In the genomic region with DNA sequence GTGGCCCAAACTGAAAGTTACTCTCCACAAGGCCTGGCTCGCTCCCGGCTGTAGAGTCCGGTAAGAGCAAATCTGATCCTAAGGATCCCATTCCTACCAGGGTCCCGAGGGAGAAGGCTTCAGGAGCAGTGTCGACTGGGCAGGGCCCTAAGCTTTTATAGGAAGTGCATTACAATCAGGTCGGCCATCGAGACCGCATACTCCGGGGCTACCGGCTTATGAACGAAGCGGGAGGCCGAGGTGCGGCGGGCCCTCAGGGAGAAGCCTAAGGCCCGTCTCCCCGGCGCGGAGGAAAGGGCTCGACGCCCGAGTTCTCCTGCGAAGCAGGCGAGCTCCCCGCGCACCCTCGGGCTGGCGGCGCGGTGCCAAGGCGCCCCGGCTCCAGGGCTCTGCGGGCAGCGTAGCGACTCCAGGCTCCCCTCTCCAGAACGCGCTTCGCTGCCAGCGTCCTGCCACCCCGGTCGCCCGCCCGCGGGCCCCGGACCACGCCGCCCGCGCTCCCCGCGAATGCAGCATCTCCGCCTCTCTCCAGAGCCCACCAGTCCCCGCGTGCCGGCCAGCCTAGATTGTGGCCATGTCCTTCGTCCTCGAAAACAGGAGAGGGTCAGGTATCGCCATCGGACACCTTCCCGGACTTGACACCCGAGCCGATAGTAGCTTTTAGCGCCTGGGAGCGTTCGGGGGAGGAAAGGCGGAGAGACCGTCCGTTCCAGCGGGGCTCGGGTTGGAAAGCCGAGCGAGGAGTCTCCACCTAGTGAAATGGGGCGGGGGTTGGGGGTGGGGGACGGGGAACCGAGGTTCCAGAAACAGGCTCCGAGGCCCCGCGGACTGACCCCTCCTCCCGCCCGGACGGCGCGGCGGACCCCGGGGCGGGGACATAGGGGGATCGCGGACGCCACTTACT, we compare ENCODE assay signal across 8 cellular contexts. TPM values are rescaled to one million over a fixed set of nuclear protein-coding genes. Genes with fewer than 3 reads are reported as not detected.
DNase-seq lines count a peak whose midpoint lies in the region; ATAC-seq and TF ChIP-seq lines count a peak whose summit lies in the region.

No MANE protein-coding gene starts in this region.

- H3K36me3 ChIP-seq in aorta (ENCODE audit: control insufficient read depth in 1 of 2, insufficient read depth in 2 of 2, low read length in 1 of 2), result no peaks in the 10 kb centered on the region

- 0 to 1% methylated on average over 86 to 89 of the region's 89 CpGs for WGBS in aorta, 2 donors

- intact Hi-C loops in aorta (cut with DNase I), result loop anchor here (5.0 to 10.0 kb wide), 9 partner anchors 381 to 1959 kb away; no protein-coding TSS in a partner anchor

- peak; percentile 6 for TF ChIP-seq CTCF in fibroblast of the aortic adventitia (IDR thresholded peaks at IDR 0.05; ENCODE audit: insufficient read depth, low read length)
- TF ChIP-seq CTCF in nephron (IDR thresholded peaks at IDR 0.05; ENCODE audit: unreplicated experiment in 3 of 3), result no peak

- ATAC-seq in aorta (ENCODE audit: low FRiP score), result peak; percentile 45

- H3K4me1 Mint-ChIP-seq in nephron, result peaks cover 35% of the 10 kb centered on the region

- peak overlapping the region; percentile 95 to 96 (median 96) for H3K4me3 Mint-ChIP-seq in nephron

- peaks cover 9% of the 10 kb centered on the region for H3K27me3 Mint-ChIP-seq in nephron (ENCODE audit: low read depth)

- in situ Hi-C loops in G401 (cut with HindIII; ENCODE audit: low sequenced_read_pairs), result no loop called here

- no peaks in the 10 kb centered on the region for H3K9me3 ChIP-seq in aorta (ENCODE audit: control insufficient read depth, low read length)

- H3K4me3 ChIP-seq in fibroblast of the aortic adventitia (ENCODE audit: low read depth, low read length) (peak overlapping the region; percentile 75), aorta (ENCODE audit: low read length in 2 of 2) (peak overlapping the region; percentile 93 to 99)

- H3K27ac Mint-ChIP-seq in nephron, result peak overlapping the region; percentile 96 to 97 (median 96)

- H3K4me1 ChIP-seq in aorta (ENCODE audit: control insufficient read depth in 1 of 2, insufficient read depth in 2 of 2, low read length in 2 of 2), result no peaks in the 10 kb centered on the region

- H3K27me3 ChIP-seq in aorta (ENCODE audit: control insufficient read depth in 1 of 2, insufficient read depth in 2 of 2, low read length in 1 of 2), result no peaks in the 10 kb centered on the region

- no peaks in the 10 kb centered on the region for H3K9me3 Mint-ChIP-seq in nephron

- H3K27ac ChIP-seq in aorta (ENCODE audit: low read depth in 1 of 2, low read length in 2 of 2), result peak overlapping the region; percentile 38 to 84

- DNase-seq in G401 (ENCODE audit: low spot score), result peak; percentile 50
- DNase-seq in NCI-H510A (lab: John Stamatoyannopoulos, UW), result peak; percentile 10
- DNase-seq in activated naive CD4-positive, alpha-beta T cell treated with Interleukin-2 at 50 U/mL for 16 hours, result peak; percentile 16
- peak; percentile 58 for DNase-seq in fibroblast of the aortic adventitia (ENCODE audit: low read depth)
- peak; percentile 71 to 81 for DNase-seq in aorta
- DNase-seq in iPS-NIHi7 (ENCODE audit: extremely low spot score), result no peak
- DNase-seq in Kasumi-1 (lab: John Stamatoyannopoulos, UW), result no peak

- peaks cover 3% of the 10 kb centered on the region for H3K36me3 Mint-ChIP-seq in nephron (ENCODE audit: low read depth)

RNA-seq across cellular contexts. Expression of a gene that starts 1.3 kb away (rescaled TPM):
- 0.74 and 2.7 TPM in 2 replicates for total RNA-seq in G401 (2014; rRNA removed; shearing (Covaris generic))
- total RNA-seq in fibroblast of the aortic adventitia (ENCODE audit: low replicate concordance) (3.4 and 5.5 TPM in 2 replicates), aorta (10 to 100 TPM; 24.8 to 35.0 TPM)
- 10 to 100 TPM in 1 of 2 donors, 1 to 10 TPM in 1; 7.3 to 15.7 TPM for polyA plus RNA-seq in aorta

RNA-seq across cellular contexts. Expression of a gene that starts 33.7 kb away (rescaled TPM):
- total RNA-seq in G401 (2014; rRNA removed; shearing (Covaris generic)), result 38.3 and 83.7 TPM in 2 replicates
- total RNA-seq in fibroblast of the aortic adventitia (ENCODE audit: low replicate concordance), result 41.8 and 64.1 TPM in 2 replicates
- total RNA-seq in aorta, result 100 to 1,000 TPM; 108 to 142 TPM
- polyA plus RNA-seq in aorta, result 100 to 1,000 TPM in 1 of 2 donors, 10 to 100 TPM in 1; 23.2 to 178 TPM

Comparison
In these comparisons a context has a peak if more than half of its experiments do, and no peak if none do; other contexts are left out.
1. DNase-seq: peak in G401 (single experiment), NCI-H510A (single experiment), activated naive CD4-positive, alpha-beta T cell treated with Interleukin-2 at 50 U/mL for 16 hours (single experiment), fibroblast of the aortic adventitia (single experiment) and aorta (2 of 2); none in iPS-NIHi7 (single experiment) and Kasumi-1 (0 of 2).